Comparison of ENCODE assay signal across 13 cellular contexts in genomic region chr1:167456500-167456899, GRCh38.
DNase-seq lines count a peak whose midpoint lies in the region; ATAC-seq and TF ChIP-seq lines count a peak whose summit lies in the region.
"Had no signal": no experiment of that assay in that cellular context is flagged by ENCODE, and none has a peak within 500 bp of the region (broad histone marks: within the 10 kb centered on the region; RNA-seq: fewer than 3 reads in every experiment).

No MANE protein-coding gene starts in this region.

- peak overlapping the region in 2 of 10 experiments; percentile 68 to 84; a peak in 2 of 20 replicates for H3K4me3 ChIP-seq in BLaER1 treated with 17β-estradiol and CSF1 and Interleukin-3, amounts not matched to agents 10 nM and 100 nM

- TF ChIP-seq CTCF in HFFc6 (IDR thresholded peaks at IDR 0.05) = no peak
- no peak for TF ChIP-seq CTCF in nephron (IDR thresholded peaks at IDR 0.05; ENCODE audit: unreplicated experiment in 3 of 3)
- no peak for TF ChIP-seq CTCF in RWPE1 (conservative IDR thresholded peaks at IDR 0.05; ENCODE audit: low read depth)

- no peak overlapping the region for H3K27ac ChIP-seq in BLaER1 treated with 17β-estradiol and CSF1 and Interleukin-3, amounts not matched to agents 10 nM and 100 nM
- no peak overlapping the region for H3K27ac ChIP-seq in RWPE1

- H3K4me2 ChIP-seq in BLaER1 treated with 17β-estradiol and CSF1 and Interleukin-3, amounts not matched to agents 10 nM and 100 nM = peak overlapping the region; percentile 83 to 100 (median 98); a peak in 19 of 22 replicates

- POLR2A ChIA-PET in RWPE1 (lab: Yijun Ruan, JAX; ENCODE audit: low non-redundant PET) = no interaction called here

- H3K36me3 Mint-ChIP-seq in HFFc6 (ENCODE audit: low read depth) (no peaks in the 10 kb centered on the region), nephron (ENCODE audit: low read depth) (no peaks in the 10 kb centered on the region)
- H3K36me3 Mint-ChIP-seq in activated naive CD8-positive, alpha-beta T cell = no peaks in the 10 kb centered on the region

- H3K9ac ChIP-seq in BLaER1 treated with 17β-estradiol and CSF1 and Interleukin-3, amounts not matched to agents 10 nM and 100 nM = no peak overlapping the region

- H3K27me3 ChIP-seq in BLaER1 treated with 17β-estradiol and CSF1 and Interleukin-3, amounts not matched to agents 10 nM and 100 nM = peaks cover 4 to 28% (median 12%) of the 10 kb centered on the region in 11 experiments; a peak in 14 of 22 replicates
- H3K27me3 ChIP-seq: tibial nerve had no signal

- peaks cover 4 to 15% (median 7%) of the 10 kb centered on the region in 10 experiments; a peak in 12 of 20 replicates for H3K4me1 ChIP-seq in BLaER1 treated with 17β-estradiol and CSF1 and Interleukin-3, amounts not matched to agents 10 nM and 100 nM

- H3K9me3 ChIP-seq in BLaER1 treated with 17β-estradiol and CSF1 and Interleukin-3, amounts not matched to agents 10 nM and 100 nM (replicated peaks in 1 of 11) = no peaks in the 10 kb centered on the region
- H3K9me3 ChIP-seq: tibial nerve had no signal

- DNase-seq in HFFc6 (no peak), COLO829 (ENCODE audit: low spot score) (no peak), mucosa of gallbladder (ENCODE audit: low spot score) (no peak), RWPE1 (ENCODE audit: low spot score) (no peak)
- DNase-seq: activated gamma-delta T cell treated with Interleukin-2 at 50 U/mL for 16 hours; NCI-H524 treated with DMSO at 0.1 percent for 48 hours; stimulated activated CD4-positive, alpha-beta T cell treated with anti-CD3 and anti-CD28 coated beads, Interleukin-2, amount 100 ng/mL, for 48 hours; SW 1271 had no signal

- H3K36me3 ChIP-seq in BLaER1 treated with 17β-estradiol and CSF1 and Interleukin-3, amounts not matched to agents 10 nM and 100 nM = no peaks in the 10 kb centered on the region
- H3K36me3 ChIP-seq: tibial nerve had no signal

- H3K4me3 Mint-ChIP-seq in HFFc6 (peak overlapping the region; percentile 82; the same call in 1 of the 2 replicates), nephron (peak overlapping the region; percentile 75 to 87 (median 84))
- peak overlapping the region; percentile 78 for H3K4me3 Mint-ChIP-seq in activated naive CD8-positive, alpha-beta T cell

- H3K27me3 Mint-ChIP-seq in HFFc6 (ENCODE audit: insufficient read depth) (peaks cover 28% of the 10 kb centered on the region), nephron (ENCODE audit: low read depth) (peaks cover 52% of the 10 kb centered on the region)
- no peaks in the 10 kb centered on the region for H3K27me3 Mint-ChIP-seq in activated naive CD8-positive, alpha-beta T cell

- CTCF ChIA-PET in RWPE1 (lab: Yijun Ruan, JAX) = interaction anchor here (1.2 kb wide), 1 partner anchor 58 kb away, joined by 3 read pairs; no protein-coding TSS in a partner anchor

- H3K9me3 Mint-ChIP-seq in HFFc6 (no peaks in the 10 kb centered on the region), nephron (no peaks in the 10 kb centered on the region)
- no peaks in the 10 kb centered on the region for H3K9me3 Mint-ChIP-seq in activated naive CD8-positive, alpha-beta T cell (ENCODE audit: low read depth)

- H3K4me1 Mint-ChIP-seq in HFFc6 (ENCODE audit: low read depth) (peaks cover 5% of the 10 kb centered on the region; the same call in 1 of the 2 replicates), nephron (peaks cover 16% of the 10 kb centered on the region)
- H3K4me1 Mint-ChIP-seq in activated naive CD8-positive, alpha-beta T cell (ENCODE audit: low read depth) = peaks cover 66% of the 10 kb centered on the region

- no peak overlapping the region for H3K27ac Mint-ChIP-seq in HFFc6
- peak overlapping the region; percentile 91 for H3K27ac Mint-ChIP-seq in activated naive CD8-positive, alpha-beta T cell
- H3K27ac Mint-ChIP-seq in nephron = no peak overlapping the region

- no peaks in the 10 kb centered on the region for H4K20me1 ChIP-seq in BLaER1 treated with 17β-estradiol and CSF1 and Interleukin-3, amounts not matched to agents 10 nM and 100 nM

- ATAC-seq in HG02885 (IDR thresholded peaks at IDR 0.05; ENCODE audit: poor library complexity, unreplicated experiment) = no peak
